Comparison of ENCODE assay signal across 25 cellular contexts in genomic region chr12:59365133-59365532, GRCh38.
"Had no signal": no experiment of that assay in that cellular context is flagged by ENCODE, and none has a peak within 500 bp of the region (broad histone marks: within the 10 kb centered on the region; RNA-seq: fewer than 3 reads in every experiment).

No MANE protein-coding gene starts in this region.

- H3K27me3 ChIP-seq: left lung, ovary, right atrium auricular region, right lobe of liver, stomach, testis, thyroid gland, transverse colon, upper lobe of left lung, vagina had no signal

- H3K36me3 ChIP-seq: left lung, lower lobe of right lung, ovary, right atrium auricular region, right lobe of liver, stomach, thyroid gland, transverse colon, upper lobe of left lung, vagina had no signal

- H3K27ac ChIP-seq: left lung, lower lobe of right lung, ovary, right atrium auricular region, right lobe of liver, testis, thyroid gland, transverse colon, upper lobe of left lung, vagina had no signal

- H3K4me3 ChIP-seq: left lung, lower lobe of right lung, ovary, right atrium auricular region, right lobe of liver, stomach, testis, thyroid gland, transverse colon, upper lobe of left lung, vagina had no signal

- ATAC-seq: left cardiac atrium; left lung; lower lobe of right lung; natural killer cell; right lobe of liver; stimulated activated naive B cell treated with anti-CD40 and anti-IgM and Interleukin-4, amounts not matched to agents 10 μg/mL and 1 μg/mL and 100 μg/mL, for 72 hours; stimulated activated naive CD8-positive, alpha-beta T cell treated with anti-CD3 and anti-CD28 coated beads, Interleukin-15, Interleukin-2, amounts not matched to agents 100 U/mL and 50 U/mL, for 24 hours had no signal

- H3K4me1 ChIP-seq: left lung, lower lobe of right lung, right atrium auricular region, right lobe of liver, testis, thyroid gland, transverse colon, upper lobe of left lung, vagina had no signal

- DNase-seq: hippocampal formation; kidney glomerular epithelial cell; left cardiac atrium; left lung; lower lobe of right lung; mammary epithelial cell; mesenchymal stem cell; naive B cell; natural killer cell; nephron progenitor cell; ovary; right lobe of liver; stimulated activated CD4-positive, alpha-beta T cell treated with anti-CD3 and anti-CD28 coated beads, Interleukin-12 subunit alpha, Interleukin-12 subunit beta, amount 100 ng/mL, for 4 hours; stimulated activated CD4-positive, alpha-beta T cell treated with anti-CD3 and anti-CD28 coated beads, Interleukin-15, amount 100 ng/mL, for 24 hours; stimulated activated CD4-positive, alpha-beta T cell treated with anti-CD3 and anti-CD28 coated beads, Interleukin-2, amount 100 ng/mL, for 24 hours; stimulated activated CD4-positive, alpha-beta T cell treated with anti-CD3 and anti-CD28 coated beads, Interleukin-4, amount 100 ng/mL, for 1 hour; stimulated activated naive B cell treated with anti-CD40 and anti-IgM and Interleukin-4, amounts not matched to agents 10 μg/mL and 1 μg/mL and 100 μg/mL, for 72 hours; stimulated activated naive CD8-positive, alpha-beta T cell treated with anti-CD3 and anti-CD28 coated beads, Interleukin-15, Interleukin-2, amounts not matched to agents 100 U/mL and 50 U/mL, for 24 hours; stomach; testis; thyroid gland; transverse colon; upper lobe of left lung had no signal
